Comparison of ENCODE assay signal across 36 cellular contexts in the genomic region with DNA sequence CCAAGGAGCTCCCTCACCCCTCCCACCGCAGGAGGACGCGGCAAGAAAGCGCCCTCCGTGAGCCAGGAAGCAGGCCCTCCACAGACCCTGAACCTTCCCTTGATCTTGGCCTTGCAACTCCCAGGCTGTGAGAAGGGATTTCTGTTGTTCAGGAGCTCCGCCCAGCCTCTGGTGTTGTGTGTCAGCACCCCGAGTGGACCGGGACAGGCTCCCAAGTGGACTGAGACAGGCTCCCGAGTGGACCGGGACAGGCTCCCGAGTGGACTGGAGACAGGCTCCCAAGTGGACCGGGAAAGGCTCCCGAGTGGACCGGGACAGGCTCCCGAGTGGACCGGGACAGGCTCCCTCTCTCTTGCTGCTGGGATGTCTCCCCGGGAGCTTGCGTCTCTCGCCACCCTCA. TPM values are rescaled to one million over a fixed set of nuclear protein-coding genes. Genes with fewer than 3 reads are reported as not detected.
"Had no signal": no experiment of that assay in that cellular context is flagged by ENCODE, and none has a peak within 500 bp of the region (broad histone marks: within the 10 kb centered on the region; RNA-seq: fewer than 3 reads in every experiment).

No MANE protein-coding gene starts in this region.

- H3K4me3 ChIP-seq: ascending aorta, breast epithelium, cardiac muscle cell, colonic mucosa, esophagus squamous epithelium, gastroesophageal sphincter had no signal

- FAIRE-seq: endometrium, endothelial cell of umbilical vein had no signal

- DNase-seq: activated B cell treated with CpG ODN at 0.5 μM for 24 hours; activated CD4-positive, alpha-beta memory T cell treated with anti-CD3 and anti-CD28 coated beads for 36 hours; activated CD4-positive, alpha-beta T cell treated with anti-CD3 and anti-CD28 coated beads for 48 hours; activated CD4-positive, alpha-beta T cell treated with anti-CD3 and anti-CD28 coated beads, Interleukin-2, amount 50 U/mL, for 1 hour; activated CD8-positive, alpha-beta memory T cell treated with anti-CD3 and anti-CD28 coated beads, Interleukin-2, amount 10 ng/mL, durations not matched to agents 7 days and 5 days; activated CD8-positive, alpha-beta memory T cell treated with anti-CD3 and anti-CD28 coated beads, Interleukin-2, amount 50 U/mL, for 4 hours; activated CD8-positive, alpha-beta T cell treated with anti-CD3 and anti-CD28 coated beads, Interleukin-2, amount 10 ng/mL, durations not matched to agents 7 days and 5 days; activated effector memory CD4-positive, alpha-beta T cell treated with anti-CD3 and anti-CD28 coated beads, Interleukin-2, amount 50 U/mL, for 16 hours; activated naive CD4-positive, alpha-beta T cell; activated naive CD4-positive, alpha-beta T cell treated with anti-CD3 and anti-CD28 coated beads, Interleukin-2, amount 10 ng/mL, durations not matched to agents 7 days and 5 days; activated naive CD8-positive, alpha-beta T cell treated with anti-CD3 and anti-CD28 coated beads, Interleukin-2, amount 10 ng/mL, durations not matched to agents 7 days and 5 days; activated T-cell treated with anti-CD3 and anti-CD28 coated beads, Interleukin-2, amount 50 U/mL, for 1 hour; activated T-cell treated with anti-CD3 and anti-CD28 coated beads, Interleukin-2, amount 50 U/mL, for 48 hours; central memory CD4-positive, alpha-beta T cell; cerebellar nuclear complex; colonic mucosa; effector CD8-positive, alpha-beta T cell; esophagus squamous epithelium; foreskin melanocyte; T-helper 1 cell; T-helper 17 cell; T1000; WERI-Rb-1 had no signal

- H3K27me3 ChIP-seq: ascending aorta, cardiac muscle cell, colonic mucosa had no signal

- H3K36me3 ChIP-seq: ascending aorta, breast epithelium, cardiac muscle cell, colonic mucosa, esophagus squamous epithelium, gastroesophageal sphincter, WERI-Rb-1 had no signal

- H3K4me1 ChIP-seq: ascending aorta, breast epithelium, colonic mucosa had no signal

- ATAC-seq: activated CD4-positive, CD25-positive, alpha-beta regulatory T cell treated with anti-CD3 and anti-CD28 coated beads, Interleukin-2, amount 50 U/mL, for 24 hours; activated CD8-positive, alpha-beta memory T cell treated with anti-CD3 and anti-CD28 coated beads, Interleukin-2, amount 10 ng/mL, durations not matched to agents 7 days and 5 days; activated CD8-positive, alpha-beta T cell treated with anti-CD3 and anti-CD28 coated beads, Interleukin-2, amount 10 ng/mL, durations not matched to agents 7 days and 5 days; activated naive CD4-positive, alpha-beta T cell treated with anti-CD3 and anti-CD28 coated beads, Interleukin-2, amount 50 U/mL, for 72 hours; gastroesophageal sphincter; T-helper 17 cell had no signal

- H3K27ac ChIP-seq: ascending aorta, breast epithelium, cardiac muscle cell, colonic mucosa, epithelial cell of prostate, esophagus squamous epithelium, gastroesophageal sphincter, WERI-Rb-1 had no signal

- H3K9me3 ChIP-seq: ascending aorta, breast epithelium, colonic mucosa, esophagus squamous epithelium, gastroesophageal sphincter had no signal

RNA-seq across cellular contexts. Expression of a gene that starts 9.3 kb away (rescaled TPM):
- total RNA-seq: activated B cell treated with CpG ODN at 0.5 μM for 24 hours; activated CD4-positive, alpha-beta memory T cell treated with anti-CD3 and anti-CD28 coated beads for 36 hours; activated CD8-positive, alpha-beta memory T cell treated with anti-CD3 and anti-CD28 coated beads for 36 hours; activated CD8-positive, alpha-beta memory T cell treated with anti-CD3 and anti-CD28 coated beads, Interleukin-2, amount 10 ng/mL, durations not matched to agents 7 days and 5 days; activated naive CD4-positive, alpha-beta T cell treated with anti-CD3 and anti-CD28 coated beads, Interleukin-2, amount 50 U/mL, for 72 hours; activated T-helper 1 cell treated with anti-CD3 and anti-CD28 coated beads, Interleukin-12 subunit alpha, Interleukin-12 subunit beta, Interleukin-2, Interleukin-4 antibody, amounts not matched to agents 30 ng/mL and 10 ng/mL and 1 ng/mL, durations not matched to agents 14 hours and 24 hours and 36 hours; activated T-helper 2 cell treated with anti-CD3 and anti-CD28 coated beads, Interferon-gamma antibody, Interleukin-2, Interleukin-4, amounts not matched to agents 10 μg/mL and 5 μg/mL and 100 μg/mL, durations not matched to agents 14 hours and 24 hours and 36 hours; ascending aorta had no signal
- polyA plus RNA-seq: cardiac muscle cell had no signal

RNA-seq across cellular contexts. Expression of a gene that starts 57.0 kb away (rescaled TPM):
- polyA plus RNA-seq: fibroblast of lung had no signal
